Comparison of ENCODE assay signal across 15 cellular contexts in the genomic region with DNA sequence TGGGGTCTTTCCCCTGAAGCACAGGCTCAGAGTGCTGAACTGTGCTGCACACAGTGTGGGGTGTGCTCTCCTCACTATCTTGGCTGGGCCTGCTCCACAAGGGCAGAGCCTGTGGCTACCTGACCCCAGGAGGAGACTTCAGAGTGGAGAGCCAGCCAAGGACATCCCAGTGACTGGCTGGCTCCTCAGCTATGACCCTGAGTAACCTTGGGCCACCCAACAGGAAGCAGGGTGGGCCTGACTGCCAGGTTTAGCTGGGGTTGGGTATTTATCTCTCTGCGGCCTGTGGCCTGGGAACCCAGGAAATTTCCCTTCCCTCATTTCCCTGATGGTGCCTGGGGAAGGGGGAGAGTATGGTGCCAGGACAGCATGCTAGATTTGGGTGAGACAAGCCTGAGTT. TPM values are rescaled to one million over a fixed set of nuclear protein-coding genes. Genes with fewer than 3 reads are reported as not detected.
DNase-seq lines count a peak whose midpoint lies in the region; ATAC-seq, FAIRE-seq and TF ChIP-seq lines count a peak whose summit lies in the region.
"Had no signal": no experiment of that assay in that cellular context is flagged by ENCODE, and none has a peak within 500 bp of the region (broad histone marks: within the 10 kb centered on the region; RNA-seq: fewer than 3 reads in every experiment).

No MANE protein-coding gene starts in this region.

- H3K27ac ChIP-seq in K562 (ENCODE audit: extremely low read depth, low read depth, low read length) (peak overlapping the region; percentile 34; the same call in 2 of the 3 replicates), osteoblast (ENCODE audit: low read depth, low read length) (no peak overlapping the region), smooth muscle cell (ENCODE audit: low read depth) (no peak overlapping the region)
- H3K27ac ChIP-seq: ascending aorta had no signal

- H3K9me2 ChIP-seq in Loucy (replicated peaks; ENCODE audit: low read depth, low read length) = no peaks in the 10 kb centered on the region

- H3K36me3 Mint-ChIP-seq in activated CD4-positive, alpha-beta T cell treated with anti-CD3 and anti-CD28 coated beads, Interleukin-2, amount 10 ng/mL, durations not matched to agents 7 days and 5 days (ENCODE audit: low read depth) = peaks cover 21% of the 10 kb centered on the region

- H3K4me3 ChIP-seq in Loucy (ENCODE audit: low read length, poor library complexity, severe bottlenecking) (no peak overlapping the region), K562 (no peak overlapping the region), osteoblast (ENCODE audit: insufficient read depth, low read length) (no peak overlapping the region), smooth muscle cell (no peak overlapping the region)
- H3K4me3 ChIP-seq: ascending aorta, lung had no signal

- H3K27me3 ChIP-seq in Loucy (ENCODE audit: insufficient read depth, low read length, poor library complexity, severe bottlenecking) (no peaks in the 10 kb centered on the region), K562 (ENCODE audit: control insufficient read depth in 2 of 2, insufficient read depth in 2 of 2, low read length in 2 of 2) (no peaks in the 10 kb centered on the region), osteoblast (ENCODE audit: insufficient read depth, low read length) (no peaks in the 10 kb centered on the region), smooth muscle cell (ENCODE audit: low read depth) (no peaks in the 10 kb centered on the region)
- H3K27me3 ChIP-seq: ascending aorta had no signal

- CTCF ChIA-PET in activated CD4-positive, alpha-beta T cell treated with anti-CD3 and anti-CD28 coated beads, Interleukin-2, amount 10 ng/mL, durations not matched to agents 7 days and 5 days (lab: Charles Lee) = interaction anchor here (0.6 to 1.9 kb wide), 7 partner anchors 8 to 237 kb away, joined by 3 to 7 read pairs (median 4); no protein-coding TSS in a partner anchor
- CTCF ChIA-PET in K562 (lab: Yijun Ruan, JAX; ENCODE audit: low intra/inter-chr PET ratio) = no interaction called here

- H3K79me2 ChIP-seq in Loucy (ENCODE audit: insufficient read depth, low read length) (peaks cover 30% of the 10 kb centered on the region), K562 (ENCODE audit: control insufficient read depth, insufficient read depth, low read length) (peaks cover 24% of the 10 kb centered on the region), osteoblast (ENCODE audit: insufficient read depth, low read length) (peaks cover 25% of the 10 kb centered on the region), smooth muscle cell (ENCODE audit: low read depth) (peaks cover 24% of the 10 kb centered on the region)

- no peaks in the 10 kb centered on the region for H3K9me1 ChIP-seq in K562 (ENCODE audit: control insufficient read depth, insufficient read depth, low read length)

- H3K36me3 ChIP-seq in Loucy (ENCODE audit: insufficient read depth, low read length) = no peaks in the 10 kb centered on the region
- no peaks in the 10 kb centered on the region for H3K36me3 ChIP-seq in K562 (ENCODE audit: control insufficient read depth, insufficient read depth, low read length)
- no peaks in the 10 kb centered on the region for H3K36me3 ChIP-seq in osteoblast (ENCODE audit: insufficient read depth, low read length)
- H3K36me3 ChIP-seq in smooth muscle cell (ENCODE audit: low read depth) = no peaks in the 10 kb centered on the region
- H3K36me3 ChIP-seq: ascending aorta had no signal

- no peak for TF ChIP-seq POLR2A in K562 (conservative IDR thresholded peaks at IDR 0.05)
- no peak for TF ChIP-seq POLR2A in GM12891 (IDR thresholded peaks at IDR 0.05; ENCODE audit: low read depth, low read length)

- no peaks in the 10 kb centered on the region for H3K9me3 Mint-ChIP-seq in activated CD4-positive, alpha-beta T cell treated with anti-CD3 and anti-CD28 coated beads, Interleukin-2, amount 10 ng/mL, durations not matched to agents 7 days and 5 days

- POLR2A ChIA-PET in activated CD4-positive, alpha-beta T cell treated with anti-CD3 and anti-CD28 coated beads, Interleukin-2, amount 10 ng/mL, durations not matched to agents 7 days and 5 days (lab: Charles Lee) = no interaction called here
- POLR2A ChIA-PET in K562 (lab: Yijun Ruan, JAX) = interaction anchor here (0.6 to 3.6 kb wide), 3 partner anchors 8 to 67 kb away, joined by 3 to 15 read pairs (median 3); no protein-coding TSS in a partner anchor

- no peak for TF ChIP-seq EP300 in K562 (IDR thresholded peaks at IDR 0.05; ENCODE audit: low read length)

- H3K4me1 ChIP-seq in Loucy (ENCODE audit: insufficient read depth, low read length, poor library complexity, severe bottlenecking) (peaks cover 37% of the 10 kb centered on the region), K562 (replicated peaks in 1 of 2; ENCODE audit: control insufficient read depth in 2 of 2, insufficient read depth in 2 of 2, low read length in 2 of 2) (peaks cover 35 to 56% of the 10 kb centered on the region in 2 experiments), osteoblast (ENCODE audit: insufficient read depth, low read length) (peaks cover 32% of the 10 kb centered on the region), smooth muscle cell (ENCODE audit: low read depth) (peaks cover 26% of the 10 kb centered on the region)

- H3K9ac ChIP-seq in Loucy (ENCODE audit: low read depth, low read length, poor library complexity, severe bottlenecking) (peak overlapping the region; percentile 54), K562 (ENCODE audit: insufficient read depth in 1 of 2, low read depth in 2 of 2, low read length in 2 of 2) (peak overlapping the region; percentile 14 to 78; a peak in 3 of 4 replicates), smooth muscle cell (ENCODE audit: low read depth) (no peak overlapping the region)

- in situ Hi-C loops in K562 (cut with MboI) = no loop called here

- ATAC-seq in K562 = no peak
- ATAC-seq: HCT116 had no signal

- peak overlapping the region; percentile 85 for H3K27ac Mint-ChIP-seq in activated CD4-positive, alpha-beta T cell treated with anti-CD3 and anti-CD28 coated beads, Interleukin-2, amount 10 ng/mL, durations not matched to agents 7 days and 5 days

- H2AFZ ChIP-seq in Loucy (ENCODE audit: low read length) = no peak overlapping the region
- peak overlapping the region; percentile 56 for H2AFZ ChIP-seq in K562 (ENCODE audit: low read depth, low read length)
- H2AFZ ChIP-seq in osteoblast (ENCODE audit: low read length) = no peak overlapping the region
- H2AFZ ChIP-seq in smooth muscle cell (ENCODE audit: low read depth) = no peak overlapping the region

- DNase-seq in activated CD4-positive, alpha-beta T cell treated with anti-CD3 and anti-CD28 coated beads, Interleukin-2, amount 10 ng/mL, durations not matched to agents 7 days and 5 days = no peak
- no peak for DNase-seq in activated CD4-positive, alpha-beta T cell treated with anti-CD3 and anti-CD28 coated beads, Interleukin-2, amount 50 U/mL, for 4 hours
- no peak for DNase-seq in K562 (ENCODE audit: extremely low read depth in 1 of 4, low spot score in 3 of 4)
- DNase-seq in osteoblast (ENCODE audit: insufficient read length, low spot score, missing footprints) = peak; percentile 36
- DNase-seq in stimulated activated naive CD4-positive, alpha-beta T cell treated with Interleukin-2 at 50 U/mL for 16 hours (lab: John Stamatoyannopoulos, UW) = no peak
- DNase-seq in smooth muscle cell (lab: John Stamatoyannopoulos, UW; ENCODE audit: unreplicated experiment) = no peak
- DNase-seq in GM12891 (ENCODE audit: insufficient read length, low spot score) = no peak
- DNase-seq: activated CD8-positive, alpha-beta memory T cell treated with anti-CD3 and anti-CD28 coated beads, Interleukin-2, amount 50 U/mL, for 48 hours; NCI-H187 treated with DMSO at 0.1 percent for 48 hours; NCI-H774; substantia nigra had no signal

- peak overlapping the region; percentile 49 for H3K4me3 Mint-ChIP-seq in activated CD4-positive, alpha-beta T cell treated with anti-CD3 and anti-CD28 coated beads, Interleukin-2, amount 10 ng/mL, durations not matched to agents 7 days and 5 days

- peaks cover 33% of the 10 kb centered on the region for H3K4me1 Mint-ChIP-seq in activated CD4-positive, alpha-beta T cell treated with anti-CD3 and anti-CD28 coated beads, Interleukin-2, amount 10 ng/mL, durations not matched to agents 7 days and 5 days

- H4K20me1 ChIP-seq in Loucy (ENCODE audit: insufficient read depth, low read length, poor library complexity, severe bottlenecking) (peaks cover 24% of the 10 kb centered on the region), K562 (replicated peaks; ENCODE audit: control insufficient read depth, insufficient read depth, low read length) (peaks cover 16% of the 10 kb centered on the region), osteoblast (ENCODE audit: insufficient read depth, low read length) (peaks cover 21% of the 10 kb centered on the region), smooth muscle cell (ENCODE audit: low read depth) (peaks cover 23% of the 10 kb centered on the region)

- TF ChIP-seq RAD21 in K562 (CRISPR knock-in tag; conservative IDR thresholded peaks at IDR 0.05 in 1 of 2, IDR thresholded peaks at IDR 0.05 in 1 of 2) = no peak

- no peaks in the 10 kb centered on the region for H3F3A ChIP-seq in Loucy (ENCODE audit: low read depth)
- H3F3A ChIP-seq in smooth muscle cell (ENCODE audit: low read depth) = peaks cover 10% of the 10 kb centered on the region

- BruUV-seq in K562 (replicated peaks; lab: Mats Ljungman, UMichigan) = no TSS peak

- H3K4me2 ChIP-seq in Loucy (ENCODE audit: low read depth, low read length, poor library complexity, severe bottlenecking) (peak overlapping the region; percentile 14), K562 (ENCODE audit: insufficient read depth, low read length) (no peak overlapping the region; the same call in 1 of the 2 replicates), osteoblast (ENCODE audit: insufficient read depth, low read length) (no peak overlapping the region), smooth muscle cell (no peak overlapping the region)

- TF ChIP-seq CTCF in Loucy (conservative IDR thresholded peaks at IDR 0.05; ENCODE audit: low read length) (no peak), K562 (IDR thresholded peaks at IDR 0.05 in 2 of 3, conservative IDR thresholded peaks at IDR 0.05 in 1 of 3; ENCODE audit: insufficient read depth in 2 of 3, low read depth in 1 of 3, low read length in 3 of 3) (no peak), osteoblast (IDR thresholded peaks at IDR 0.05; ENCODE audit: extremely low read depth, low read depth, low read length) (no peak), smooth muscle cell (IDR thresholded peaks at IDR 0.05; ENCODE audit: borderline replicate concordance, insufficient read depth, poor library complexity, severe bottlenecking) (no peak)

- no peaks in the 10 kb centered on the region for H3K27me3 Mint-ChIP-seq in activated CD4-positive, alpha-beta T cell treated with anti-CD3 and anti-CD28 coated beads, Interleukin-2, amount 10 ng/mL, durations not matched to agents 7 days and 5 days

- 75% methylated on average over 1 of the region's 1 CpG for WGBS in K562 (ENCODE audit: insufficient coverage, low coverage, missing lambda C conversion rate)
- 89% methylated on average over 1 of the region's 1 CpG for WGBS in smooth muscle cell (ENCODE audit: low lambda C conversion rate)

- FAIRE-seq in K562 (lab: Jason Lieb, UNC) (peak; percentile 73), GM12891 (lab: Jason Lieb, UNC) (no peak)

- no peaks in the 10 kb centered on the region for H3K9me3 ChIP-seq in Loucy (ENCODE audit: insufficient read depth, low read depth, low read length)
- no peaks in the 10 kb centered on the region for H3K9me3 ChIP-seq in K562 (replicated peaks; ENCODE audit: control insufficient read depth, insufficient read depth, low read depth, low read length)
- H3K9me3 ChIP-seq in osteoblast (ENCODE audit: low read depth, low read length) = no peaks in the 10 kb centered on the region
- no peaks in the 10 kb centered on the region for H3K9me3 ChIP-seq in smooth muscle cell (replicated peaks; ENCODE audit: low read depth)
- H3K9me3 ChIP-seq: ascending aorta had no signal

- intact Hi-C loops in K562 (cut with micrococcal nuclease) = no loop called here

RNA-seq across cellular contexts. Expression of a gene that starts 2.1 kb away (rescaled TPM):
- total RNA-seq in activated CD4-positive, alpha-beta T cell treated with anti-CD3 and anti-CD28 coated beads, Interleukin-2, amount 10 ng/mL, durations not matched to agents 7 days and 5 days = 100 to 1,000 TPM; 412 to 477 TPM
- total RNA-seq in K562 (2011; cell fraction: chromatin; rRNA removed; ENCODE audit: low replicate concordance) = 18.1 and 34.4 TPM in 2 replicates
- 13.4 and 13.5 TPM in 2 replicates for total RNA-seq in K562 (2011; cell fraction: nucleolus; rRNA removed)
- total RNA-seq in K562 (2011; cell fraction: nucleoplasm; rRNA removed) = 17.2 and 24.7 TPM in 2 replicates
- total RNA-seq in K562 (2014; rRNA removed) = 2.1 and 4.5 TPM in 2 replicates
- 1.6 and 2.3 TPM in 2 replicates for total RNA-seq in K562 (2014; rRNA removed; fragmentation: Illumina TruSeq; extraction: Trizol)
- total RNA-seq in K562 (2015; rRNA removed; fragmentation: Illumina TruSeq; extraction: Trizol) = 2.8 and 4.1 TPM in 2 replicates
- total RNA-seq in K562 (2021) = 11.2 and 16.7 TPM in 2 replicates
- 4.4 and 7.7 TPM in 2 replicates for polyA plus RNA-seq in K562 (2011; rRNA removed)
- 8.2 and 9.0 TPM in 2 replicates for polyA plus RNA-seq in K562 (2011; cell fraction: cytosol; rRNA removed)
- 16.1 and 16.7 TPM in 2 replicates for polyA plus RNA-seq in K562 (2011; cell fraction: nucleus; rRNA removed)
- 13.8 and 19.2 TPM in 2 replicates for polyA plus RNA-seq in K562 (2012)
- 5.6 and 9.1 TPM in 2 replicates for polyA plus RNA-seq in K562 (2014; fragmentation: Illumina TruSeq; extraction: Trizol)
- under 1 TPM; 0.17 to 0.25 TPM for polyA plus RNA-seq in K562 (2014; fragmentation: Nextera tagmentation; extraction: Ambion mirVana)
- polyA plus RNA-seq in K562 (2014; rRNA removed) = 3.6 and 6.6 TPM in 2 replicates
- polyA minus RNA-seq in K562 (2011; rRNA and poly(A)+ RNA removed) = 2.1 and 2.7 TPM in 2 replicates
- polyA minus RNA-seq in K562 (2011; cell fraction: cytosol; rRNA and poly(A)+ RNA removed) = 3.5 and 5.9 TPM in 2 replicates
- 4.8 and 8.4 TPM in 2 replicates for polyA minus RNA-seq in K562 (2011; cell fraction: nucleus; rRNA and poly(A)+ RNA removed)
- 18.0 and 20.6 TPM in 2 replicates for total RNA-seq in osteoblast
- total RNA-seq in smooth muscle cell = 9.2 and 21.2 TPM in 2 replicates
- polyA plus RNA-seq in smooth muscle cell = 18.1 and 19.4 TPM in 2 replicates
- polyA plus RNA-seq in GM12891 (2012; ENCODE audit: low read depth, missing spikeins) = 26.9 TPM

RNA-seq across cellular contexts. Expression of a gene that starts 45.3 kb away (rescaled TPM):
- total RNA-seq in activated CD4-positive, alpha-beta T cell treated with anti-CD3 and anti-CD28 coated beads, Interleukin-2, amount 10 ng/mL, durations not matched to agents 7 days and 5 days = 10 to 100 TPM; 79.9 to 80.4 TPM
- 99.6 and 215 TPM in 2 replicates for total RNA-seq in K562 (2011; cell fraction: chromatin; rRNA removed; ENCODE audit: low replicate concordance)
- total RNA-seq in K562 (2011; cell fraction: nucleolus; rRNA removed) = 168 and 199 TPM in 2 replicates
- 195 and 215 TPM in 2 replicates for total RNA-seq in K562 (2011; cell fraction: nucleoplasm; rRNA removed)
- 56.6 and 88.7 TPM in 2 replicates for total RNA-seq in K562 (2014; rRNA removed)
- total RNA-seq in K562 (2014; rRNA removed; fragmentation: Illumina TruSeq; extraction: Trizol) = 48.1 and 53.8 TPM in 2 replicates
- total RNA-seq in K562 (2015; rRNA removed; fragmentation: Illumina TruSeq; extraction: Trizol) = 71.1 and 73.4 TPM in 2 replicates
- 95.3 and 102 TPM in 2 replicates for total RNA-seq in K562 (2021)
- polyA plus RNA-seq in K562 (2011; rRNA removed) = 93.8 and 101 TPM in 2 replicates
- 131 and 200 TPM in 2 replicates for polyA plus RNA-seq in K562 (2011; cell fraction: cytosol; rRNA removed)
- 142 and 205 TPM in 2 replicates for polyA plus RNA-seq in K562 (2011; cell fraction: nucleus; rRNA removed)
- polyA plus RNA-seq in K562 (2012) = 83.9 and 86.2 TPM in 2 replicates
- 126 and 142 TPM in 2 replicates for polyA plus RNA-seq in K562 (2014; fragmentation: Illumina TruSeq; extraction: Trizol)
- 10 to 100 TPM; 43.5 to 69.3 TPM for polyA plus RNA-seq in K562 (2014; fragmentation: Nextera tagmentation; extraction: Ambion mirVana)
- 104 and 107 TPM in 2 replicates for polyA plus RNA-seq in K562 (2014; rRNA removed)
- polyA minus RNA-seq in K562 (2011; rRNA and poly(A)+ RNA removed) = 54.4 and 75.4 TPM in 2 replicates
- 56.3 and 59.9 TPM in 2 replicates for polyA minus RNA-seq in K562 (2011; cell fraction: cytosol; rRNA and poly(A)+ RNA removed)
- 64.1 and 85.1 TPM in 2 replicates for polyA minus RNA-seq in K562 (2011; cell fraction: nucleus; rRNA and poly(A)+ RNA removed)
- 10.1 and 11.5 TPM in 2 replicates for total RNA-seq in osteoblast
- total RNA-seq in smooth muscle cell = 23.6 and 26.0 TPM in 2 replicates
- 68.5 and 72.8 TPM in 2 replicates for polyA plus RNA-seq in smooth muscle cell
- polyA plus RNA-seq in GM12891 (2012; ENCODE audit: low read depth, missing spikeins) = 28.2 TPM

RNA-seq across cellular contexts. Expression of a gene that starts 52.3 kb away (rescaled TPM):
- total RNA-seq in activated CD4-positive, alpha-beta T cell treated with anti-CD3 and anti-CD28 coated beads, Interleukin-2, amount 10 ng/mL, durations not matched to agents 7 days and 5 days = 1 to 10 TPM; 2.5 to 4.1 TPM
- 4.2 and 9.4 TPM in 2 replicates for total RNA-seq in K562 (2011; cell fraction: chromatin; rRNA removed; ENCODE audit: low replicate concordance)
- 7.7 and 10.1 TPM in 2 replicates for total RNA-seq in K562 (2011; cell fraction: nucleolus; rRNA removed)
- total RNA-seq in K562 (2011; cell fraction: nucleoplasm; rRNA removed) = 4.3 and 4.5 TPM in 2 replicates
- total RNA-seq in K562 (2014; rRNA removed) (2.5 and 3.1 TPM in 2 replicates), K562 (2014; rRNA removed; fragmentation: Illumina TruSeq; extraction: Trizol) (0.80 and 1.2 TPM in 2 replicates), K562 (2015; rRNA removed; fragmentation: Illumina TruSeq; extraction: Trizol) (0.58 and 1.3 TPM in 2 replicates), K562 (2021) (3.0 and 3.7 TPM in 2 replicates), osteoblast (2.2 and 3.5 TPM in 2 replicates), smooth muscle cell (1.1 and 9.2 TPM in 2 replicates)
- polyA plus RNA-seq in K562 (2011; rRNA removed) (1.2 and 1.6 TPM in 2 replicates), K562 (2014; fragmentation: Illumina TruSeq; extraction: Trizol) (0.82 and 1.2 TPM in 2 replicates), K562 (2014; fragmentation: Nextera tagmentation; extraction: Ambion mirVana) (under 1 TPM; 0.18 to 0.41 TPM), K562 (2014; rRNA removed) (4.3 and 4.8 TPM in 2 replicates), smooth muscle cell (2.7 and 9.7 TPM in 2 replicates)
- polyA plus RNA-seq in K562 (2011; cell fraction: cytosol; rRNA removed) = 1.8 and 2.2 TPM in 2 replicates
- 12.7 and 14.3 TPM in 2 replicates for polyA plus RNA-seq in K562 (2011; cell fraction: nucleus; rRNA removed)
- polyA plus RNA-seq in K562 (2012) = 1.7 and 5.0 TPM in 2 replicates
- polyA minus RNA-seq in K562 (2011; rRNA and poly(A)+ RNA removed) = 0.75 TPM in 1 of 2 replicates, not detected in the other
- polyA minus RNA-seq in K562 (2011; cell fraction: cytosol; rRNA and poly(A)+ RNA removed) = 3.0 TPM in 1 of 2 replicates, not detected in the other
- polyA minus RNA-seq in K562 (2011; cell fraction: nucleus; rRNA and poly(A)+ RNA removed) = 2.6 TPM in 2 replicates
- polyA plus RNA-seq in GM12891 (2012; ENCODE audit: low read depth, missing spikeins) = 0.42 TPM
- total RNA-seq: ascending aorta had no signal

Comparison
In these comparisons a context has a peak if more than half of its experiments do, and no peak if none do; other contexts are left out.
1. RNA of a gene that starts 2.1 kb away (total RNA-seq): 412 to 477 TPM in activated CD4-positive, alpha-beta T cell treated with anti-CD3 and anti-CD28 coated beads, Interleukin-2, amount 10 ng/mL, durations not matched to agents 7 days and 5 days; 18.0 to 20.6 TPM in osteoblast, 9.2 to 21.2 TPM in smooth muscle cell and 1.6 to 34.4 TPM in K562; every median in the first group is over 10 times any median in the second.